ENCODE assay signal across 29 cellular contexts in genomic region chr9:136031094-136031493, GRCh38.
"Had no signal": no experiment of that assay in that cellular context is flagged by ENCODE, and none has a peak within 500 bp of the region (broad histone marks: within the 10 kb centered on the region; RNA-seq: fewer than 3 reads in every experiment).

No MANE protein-coding gene starts in this region.

- H3K9me3 Mint-ChIP-seq: neural crest cell had no signal

- H3K27me3 Mint-ChIP-seq: naive thymus-derived CD8-positive, alpha-beta T cell; natural killer cell treated with Interleukin-12 subunit alpha and Interleukin-12 subunit beta and Interleukin-15 and Interleukin-18, amount 100 ng/mL, for 72 hours; progenitor cell of endocrine pancreas; stimulated activated naive CD8-positive, alpha-beta T cell treated with anti-CD3 and anti-CD28 coated beads, Interleukin-15, amount 100 ng/mL, for 72 hours had no signal

- H3K9me3 ChIP-seq: neutrophil, pancreas, psoas muscle, right lobe of liver, sigmoid colon, suprapubic skin, testis, tibial artery, transverse colon, upper lobe of left lung, vagina had no signal

- H3K27me3 ChIP-seq: neutrophil, pancreas, right lobe of liver, sigmoid colon, suprapubic skin, testis, tibial artery, transverse colon, upper lobe of left lung, vagina had no signal

- H3K27ac ChIP-seq: pancreas, psoas muscle, right lobe of liver, sigmoid colon, suprapubic skin, testis, tibial artery, transverse colon, vagina had no signal

- H3K27ac Mint-ChIP-seq: naive B cell; naive thymus-derived CD8-positive, alpha-beta T cell; natural killer cell treated with Interleukin-12 subunit alpha and Interleukin-12 subunit beta and Interleukin-15 and Interleukin-18, amount 100 ng/mL, for 72 hours; nephron progenitor cell; progenitor cell of endocrine pancreas; stimulated activated memory B cell treated with anti-CD40 and anti-IgM and Interleukin-4, amounts not matched to agents 10 μg/mL and 1 μg/mL and 100 μg/mL, for 72 hours; stimulated activated naive CD8-positive, alpha-beta T cell treated with anti-CD3 and anti-CD28 coated beads, Interleukin-15, amount 100 ng/mL, for 72 hours had no signal

- H3K4me1 Mint-ChIP-seq: naive B cell; nephron progenitor cell; neural crest cell; stimulated activated memory B cell treated with anti-CD40 and anti-IgM and Interleukin-4, amounts not matched to agents 10 μg/mL and 1 μg/mL and 100 μg/mL, for 72 hours; stimulated activated naive CD8-positive, alpha-beta T cell treated with anti-CD3 and anti-CD28 coated beads, Interleukin-15, amount 100 ng/mL, for 72 hours had no signal

- H3K4me3 ChIP-seq: pancreas, psoas muscle, right lobe of liver, sigmoid colon, suprapubic skin, testis, tibial artery, transverse colon, upper lobe of left lung, vagina had no signal

- DNase-seq: naive B cell; nephron progenitor cell; nucleus accumbens; pancreas; right cardiac atrium; sigmoid colon; small intestine; stimulated activated CD4-positive, alpha-beta T cell treated with anti-CD3 and anti-CD28 coated beads, Interleukin-15, amount 100 ng/mL, for 24 hours; stimulated activated CD4-positive, alpha-beta T cell treated with anti-CD3 and anti-CD28 coated beads, Interleukin-4, amount 100 ng/mL, for 1 hour; stimulated activated CD4-positive, alpha-beta T cell treated with anti-CD3 and anti-CD28 coated beads, Interleukin-4, amount 100 ng/mL, for 4 hours; stimulated activated CD8-positive, alpha-beta memory T cell treated with anti-CD3 and anti-CD28 coated beads, Interleukin-4, amount 100 ng/mL, for 48 hours; stimulated activated naive CD4-positive, alpha-beta T cell; stimulated activated naive CD8-positive, alpha-beta T cell treated with anti-CD3 and anti-CD28 coated beads, Interleukin-15, amount 100 ng/mL, for 72 hours; stimulated activated naive CD8-positive, alpha-beta T cell treated with anti-CD3 and anti-CD28 coated beads, Interleukin-15, Interleukin-2, amounts not matched to agents 100 U/mL and 50 U/mL, for 24 hours; substantia nigra; testis; tibial artery; transverse colon; upper lobe of left lung had no signal

- H3K36me3 ChIP-seq: pancreas, right lobe of liver, vagina had no signal

- H3K4me1 ChIP-seq: pancreas, right lobe of liver, vagina had no signal

- H3K36me3 Mint-ChIP-seq: stimulated activated memory B cell treated with anti-CD40 and anti-IgM and Interleukin-4, amounts not matched to agents 10 μg/mL and 1 μg/mL and 100 μg/mL, for 72 hours had no signal

- H3K4me3 Mint-ChIP-seq: naive B cell; naive thymus-derived CD8-positive, alpha-beta T cell; natural killer cell treated with Interleukin-12 subunit alpha and Interleukin-12 subunit beta and Interleukin-15 and Interleukin-18, amount 100 ng/mL, for 72 hours; nephron progenitor cell; neural crest cell; stimulated activated memory B cell treated with anti-CD40 and anti-IgM and Interleukin-4, amounts not matched to agents 10 μg/mL and 1 μg/mL and 100 μg/mL, for 72 hours; stimulated activated naive CD8-positive, alpha-beta T cell treated with anti-CD3 and anti-CD28 coated beads, Interleukin-15, amount 100 ng/mL, for 72 hours had no signal

- ATAC-seq: naive thymus-derived CD8-positive, alpha-beta T cell; natural killer cell treated with Interleukin-12 subunit alpha and Interleukin-12 subunit beta and Interleukin-15 and Interleukin-18, amount 100 ng/mL, for 72 hours; pancreas; psoas muscle; stimulated activated memory B cell treated with anti-CD40 and anti-IgM and Interleukin-4, amounts not matched to agents 10 μg/mL and 1 μg/mL and 100 μg/mL, for 72 hours; stimulated activated naive CD8-positive, alpha-beta T cell treated with anti-CD3 and anti-CD28 coated beads, Interleukin-15, amount 100 ng/mL, for 72 hours; stimulated activated naive CD8-positive, alpha-beta T cell treated with anti-CD3 and anti-CD28 coated beads, Interleukin-15, Interleukin-2, amounts not matched to agents 100 U/mL and 50 U/mL, for 24 hours had no signal
